ENCODE assay signal across 17 cellular contexts in genomic region chr11:9176136-9176535, GRCh38.
"Had no signal": no experiment of that assay in that cellular context is flagged by ENCODE, and none has a peak within 500 bp of the region (broad histone marks: within the 10 kb centered on the region; RNA-seq: fewer than 3 reads in every experiment).

No MANE protein-coding gene starts in this region.

- H3K4me1 ChIP-seq: tibial nerve, uterus had no signal

- H3K27ac Mint-ChIP-seq: activated T-helper 17 cell treated with anti-CD3 and anti-CD28 coated beads, Interleukin-2, amount 50 U/mL, for 72 hours; memory B cell; natural killer cell; stimulated activated effector memory CD8-positive, alpha-beta T cell treated with anti-CD3 and anti-CD28 coated beads, Interleukin-12 subunit alpha, Interleukin-12 subunit beta, amount 100 ng/mL, for 72 hours; T-helper 1 cell treated with Interleukin-12 subunit alpha and Interleukin-12 subunit beta and Interleukin-4 antibody, amounts not matched to agents 30 μg/mL and 1 μg/mL, for 36 hours had no signal

- H3K4me3 ChIP-seq: tibial nerve, uterus had no signal

- H3K27me3 Mint-ChIP-seq: activated T-helper 17 cell treated with anti-CD3 and anti-CD28 coated beads, Interleukin-2, amount 50 U/mL, for 72 hours; memory B cell had no signal

- H3K9me3 Mint-ChIP-seq: activated T-helper 17 cell treated with anti-CD3 and anti-CD28 coated beads, Interleukin-2, amount 50 U/mL, for 72 hours; brain; memory B cell; natural killer cell; stimulated activated effector memory CD8-positive, alpha-beta T cell treated with anti-CD3 and anti-CD28 coated beads, Interleukin-12 subunit alpha, Interleukin-12 subunit beta, amount 100 ng/mL, for 72 hours had no signal

- DNase-seq: activated CD4-positive, alpha-beta T cell treated with anti-CD3 and anti-CD28 coated beads for 48 hours; activated CD8-positive, alpha-beta memory T cell treated with anti-CD3 and anti-CD28 coated beads, Interleukin-2, amount 50 U/mL, for 48 hours; activated naive CD4-positive, alpha-beta T cell treated with anti-CD3 and anti-CD28 coated beads, Interleukin-2, amount 50 U/mL, for 16 hours; amniotic stem cell; central memory CD4-positive, alpha-beta T cell; effector memory CD4-positive, alpha-beta T cell; foreskin melanocyte; kidney glomerular epithelial cell; left ventricle myocardium superior; natural killer cell; uterus had no signal

- H3K36me3 Mint-ChIP-seq: natural killer cell had no signal

- H3K4me1 Mint-ChIP-seq: activated T-helper 17 cell treated with anti-CD3 and anti-CD28 coated beads, Interleukin-2, amount 50 U/mL, for 72 hours; brain; memory B cell; natural killer cell; stimulated activated effector memory CD8-positive, alpha-beta T cell treated with anti-CD3 and anti-CD28 coated beads, Interleukin-12 subunit alpha, Interleukin-12 subunit beta, amount 100 ng/mL, for 72 hours had no signal

- ATAC-seq: left ventricle myocardium superior, natural killer cell had no signal

- H3K4me3 Mint-ChIP-seq: activated T-helper 17 cell treated with anti-CD3 and anti-CD28 coated beads, Interleukin-2, amount 50 U/mL, for 72 hours; brain; memory B cell; natural killer cell; stimulated activated effector memory CD8-positive, alpha-beta T cell treated with anti-CD3 and anti-CD28 coated beads, Interleukin-12 subunit alpha, Interleukin-12 subunit beta, amount 100 ng/mL, for 72 hours; T-helper 1 cell treated with Interleukin-12 subunit alpha and Interleukin-12 subunit beta and Interleukin-4 antibody, amounts not matched to agents 30 μg/mL and 1 μg/mL, for 36 hours had no signal

- H3K36me3 ChIP-seq: uterus had no signal

- H3K27ac ChIP-seq: tibial nerve, uterus had no signal

- H3K27me3 ChIP-seq: tibial nerve, uterus had no signal
